22 cellular contexts compared by ENCODE assay signal in the genomic region with DNA sequence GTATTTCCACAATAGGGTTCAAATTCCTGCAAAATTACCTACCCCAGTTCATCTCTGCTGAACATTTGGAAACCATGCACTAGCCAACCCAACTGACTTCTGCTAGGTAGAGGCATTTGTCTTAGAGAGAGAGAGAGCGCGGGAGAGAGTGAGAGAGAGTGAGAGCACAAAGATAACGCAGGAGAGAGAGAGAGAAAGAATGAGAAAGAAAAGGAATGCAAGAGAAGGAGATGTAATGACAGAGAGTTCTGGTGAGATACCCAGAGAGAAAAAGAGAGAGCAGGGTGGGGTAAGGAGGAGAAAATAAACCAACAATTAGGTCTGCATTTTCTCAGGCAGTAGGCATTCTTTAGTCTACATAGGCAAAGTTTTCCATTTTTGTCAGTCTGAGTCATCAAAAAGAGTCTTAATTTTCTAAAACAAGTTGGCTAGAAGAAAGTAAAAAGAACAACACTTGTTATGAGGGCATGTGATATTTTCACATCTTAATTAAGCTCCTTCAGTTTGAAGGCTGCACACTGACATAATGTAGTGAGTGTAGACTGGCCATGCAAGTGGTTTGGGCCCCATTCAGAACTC.
A peak's percentile ranks its signal among the peaks of the same experiment; 100 is the strongest.
DNase-seq lines count a peak whose midpoint lies in the region; TF ChIP-seq lines count a peak whose summit lies in the region.
"Had no signal": no experiment of that assay in that cellular context is flagged by ENCODE, and none has a peak within 500 bp of the region (broad histone marks: within the 10 kb centered on the region; RNA-seq: fewer than 3 reads in every experiment).

No MANE protein-coding gene starts in this region.

- H3K36me3 ChIP-seq in SJCRH30, result peaks cover 17% of the 10 kb centered on the region
- peaks cover 55% of the 10 kb centered on the region for H3K36me3 ChIP-seq in left ventricle myocardium inferior

- H3K27ac ChIP-seq in SJCRH30 (peak overlapping the region; percentile 28; the same call in 1 of the 2 replicates), cingulate gyrus (ENCODE audit: low read depth, low read length) (peak overlapping the region; percentile 43), RWPE1 (no peak overlapping the region), left ventricle myocardium inferior (replicated peaks) (no peak overlapping the region)
- H3K27ac ChIP-seq: suprapubic skin had no signal

- no peak for TF ChIP-seq CTCF in RWPE1 (conservative IDR thresholded peaks at IDR 0.05; ENCODE audit: low read depth)
- TF ChIP-seq CTCF in left ventricle myocardium inferior (IDR thresholded peaks at IDR 0.05; ENCODE audit: borderline replicate concordance), result no peak

- no peaks in the 10 kb centered on the region for H3K27me3 ChIP-seq in SJCRH30
- no peaks in the 10 kb centered on the region for H3K27me3 ChIP-seq in left ventricle myocardium inferior (ENCODE audit: low read depth)
- H3K27me3 ChIP-seq: suprapubic skin had no signal

- intact Hi-C loops in left ventricle myocardium inferior (cut with micrococcal nuclease), result no loop called here

- H3K4me3 ChIP-seq in SJCRH30 (no peak overlapping the region), left ventricle myocardium inferior (no peak overlapping the region)
- H3K4me3 ChIP-seq: suprapubic skin had no signal

- DNase-seq in EL (peak; percentile 43), SJCRH30 (no peak), renal cortical epithelial cell (ENCODE audit: low read depth) (peak; percentile 28), NCI-H524 treated with DMSO at 0.1 percent for 48 hours (lab: John Stamatoyannopoulos, UW) (no peak), RWPE1 (ENCODE audit: low spot score) (no peak), left ventricle myocardium inferior (no peak)
- no peak for DNase-seq in activated CD4-positive, alpha-beta T cell treated with anti-CD3 and anti-CD28 coated beads for 48 hours
- DNase-seq: activated CD8-positive, alpha-beta T cell treated with anti-CD3 and anti-CD28 coated beads for 36 hours; activated naive CD8-positive, alpha-beta T cell treated with anti-CD3 and anti-CD28 coated beads for 36 hours; activated T-cell treated with anti-CD3 and anti-CD28 coated beads, Interleukin-2, amount 50 U/mL, for 4 hours; central memory CD4-positive, alpha-beta T cell; endodermal cell; H9; hippocampal formation; naive thymus-derived CD8-positive, alpha-beta T cell; NCI-H187 treated with DMSO at 0.1 percent for 48 hours; NCI-H446 treated with DMSO at 0.1 percent for 48 hours; SHP77; small intestine; T-helper 2 cell had no signal

- H3K9me3 ChIP-seq in SJCRH30 (replicated peaks) (no peaks in the 10 kb centered on the region), left ventricle myocardium inferior (replicated peaks) (no peaks in the 10 kb centered on the region)
- H3K9me3 ChIP-seq: suprapubic skin had no signal

- POLR2A ChIA-PET in RWPE1 (lab: Yijun Ruan, JAX; ENCODE audit: low non-redundant PET), result no interaction called here

- CTCF ChIA-PET in RWPE1 (lab: Yijun Ruan, JAX), result no interaction called here

- H3K4me1 ChIP-seq in SJCRH30, result peaks cover 6% of the 10 kb centered on the region
- H3K4me1 ChIP-seq in left ventricle myocardium inferior, result peaks cover 11% of the 10 kb centered on the region

Comparison
In these comparisons a context has a peak if more than half of its experiments do, and no peak if none do; other contexts are left out.
1. DNase-seq: peak in EL (single experiment) and renal cortical epithelial cell (single experiment); none in SJCRH30 (0 of 2), NCI-H524 treated with DMSO at 0.1 percent for 48 hours (single experiment), RWPE1 (single experiment), left ventricle myocardium inferior (single experiment) and activated CD4-positive, alpha-beta T cell treated with anti-CD3 and anti-CD28 coated beads for 48 hours (single experiment).
2. H3K27ac ChIP-seq: peak in SJCRH30 (single experiment) and cingulate gyrus (single experiment); none in RWPE1 (single experiment) and left ventricle myocardium inferior (single experiment).